ENCODE assay signal across 10 cellular contexts in the genomic region with DNA sequence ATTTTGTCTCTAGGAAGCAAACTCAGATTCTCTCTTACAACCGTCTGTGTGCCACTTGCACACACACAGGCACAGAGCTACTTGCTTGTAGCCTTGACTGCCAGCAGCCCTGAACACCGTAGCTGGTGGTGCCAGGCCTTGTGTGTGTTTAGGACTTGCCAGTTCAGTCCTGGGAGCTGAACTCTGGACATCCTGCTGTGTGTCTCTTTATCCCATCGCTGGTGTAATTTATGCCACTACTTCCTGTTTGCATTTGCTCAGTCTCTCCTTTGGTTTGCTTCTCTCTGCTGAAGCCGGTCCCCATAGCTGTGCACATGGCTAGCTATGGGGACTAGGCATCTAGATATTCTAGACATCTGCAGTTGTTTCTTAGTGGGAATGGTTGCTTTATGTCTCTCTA. TPM values are rescaled to one million over a fixed set of nuclear protein-coding genes. Genes with fewer than 3 reads are reported as not detected.
DNase-seq lines count a peak whose midpoint lies in the region; ATAC-seq and TF ChIP-seq lines count a peak whose summit lies in the region.
"Had no signal": no experiment of that assay in that cellular context is flagged by ENCODE, and none has a peak within 500 bp of the region (broad histone marks: within the 10 kb centered on the region; RNA-seq: fewer than 3 reads in every experiment).

No MANE protein-coding gene starts in this region.

- no peak for TF ChIP-seq POLR2A in adrenal gland (IDR thresholded peaks at IDR 0.05)
- no peak for TF ChIP-seq POLR2A in gastroesophageal sphincter (IDR thresholded peaks at IDR 0.05)

- peaks cover 26 to 74% (median 52%) of the 10 kb centered on the region in 4 donors for H3K4me1 Mint-ChIP-seq in naive thymus-derived CD8-positive, alpha-beta T cell

- H3K4me3 ChIP-seq in adrenal gland, result no peak overlapping the region
- no peak overlapping the region for H3K4me3 ChIP-seq in gastroesophageal sphincter

- no peak for TF ChIP-seq EP300 in gastroesophageal sphincter (IDR thresholded peaks at IDR 0.05)

- no peaks in the 10 kb centered on the region for H3K9me3 ChIP-seq in adrenal gland (replicated peaks in 1 of 3)
- no peaks in the 10 kb centered on the region for H3K9me3 ChIP-seq in gastroesophageal sphincter

- ATAC-seq in naive thymus-derived CD8-positive, alpha-beta T cell, result peak; percentile 47 to 53
- no peak for ATAC-seq in gastroesophageal sphincter
- ATAC-seq: left ventricle myocardium superior had no signal

- H3K36me3 ChIP-seq in adrenal gland (replicated peaks in 1 of 2) (peaks cover 0 to 6% of the 10 kb centered on the region in 2 donors), gastroesophageal sphincter (peaks cover 0 to 26% of the 10 kb centered on the region in 2 donors)

- H3K27ac Mint-ChIP-seq in naive thymus-derived CD8-positive, alpha-beta T cell, result peak overlapping the region; percentile 30 to 96 (median 86)

- no peaks in the 10 kb centered on the region for H3K27me3 ChIP-seq in adrenal gland
- H3K27me3 ChIP-seq in gastroesophageal sphincter, result no peaks in the 10 kb centered on the region

- POLR2A ChIA-PET in naive thymus-derived CD8-positive, alpha-beta T cell (lab: Charles Lee), result interaction anchor here (1.0 to 2.5 kb wide), 3 partner anchors 24 to 29 kb away, joined by 3 to 14 read pairs (median 3); partner anchors contain the start of gene MARK2

- H3K9me3 Mint-ChIP-seq in naive thymus-derived CD8-positive, alpha-beta T cell, result no peaks in the 10 kb centered on the region

- no peaks in the 10 kb centered on the region for H3K27me3 Mint-ChIP-seq in naive thymus-derived CD8-positive, alpha-beta T cell

- intact Hi-C loops in adrenal gland (cut with DNase I), result no loop called here

- peak overlapping the region in 1 of 5 donors; percentile 27 for H3K27ac ChIP-seq in adrenal gland
- no peak overlapping the region for H3K27ac ChIP-seq in gastroesophageal sphincter

- peaks cover 12 to 45% of the 10 kb centered on the region in 2 donors for H3K4me1 ChIP-seq in adrenal gland (replicated peaks in 1 of 2)
- H3K4me1 ChIP-seq in gastroesophageal sphincter, result peaks cover 0 to 52% (median 12%) of the 10 kb centered on the region in 3 donors

- H3K36me3 Mint-ChIP-seq in naive thymus-derived CD8-positive, alpha-beta T cell, result peaks cover 0 to 29% (median 0%) of the 10 kb centered on the region in 3 donors

- DNase-seq in COR-L47 (lab: John Stamatoyannopoulos, UW) (peak; percentile 74), NCI-H146 (lab: John Stamatoyannopoulos, UW) (peak; percentile 75), adrenal gland (peak in 5 of 7 donors; percentile 44 to 64 (median 60)), NCI-H1930 (lab: John Stamatoyannopoulos, UW) (no peak), nucleus accumbens (lab: John Stamatoyannopoulos, UW) (no peak), NCI-H2227 (lab: John Stamatoyannopoulos, UW; ENCODE audit: unreplicated experiment) (no peak)
- DNase-seq in naive thymus-derived CD8-positive, alpha-beta T cell, result peak in 2 of 10 donors; percentile 10 to 26
- DNase-seq: left ventricle myocardium superior; stimulated activated CD4-positive, alpha-beta T cell treated with anti-CD3 and anti-CD28 coated beads, Interleukin-4, amount 100 ng/mL, for 4 hours had no signal

- peak overlapping the region in 9 of 10 donors; percentile 1 to 67 (median 28) for H3K4me3 Mint-ChIP-seq in naive thymus-derived CD8-positive, alpha-beta T cell

- WGBS in adrenal gland, 4 donors, result 5 to 18% (median 16%) methylated on average over 4 of the region's 4 CpGs
- WGBS in gastroesophageal sphincter (ENCODE audit: low coverage in 1 of 2), 2 donors, result 50 to 60% methylated on average over 3 of the region's 4 CpGs

- TF ChIP-seq CTCF in adrenal gland (IDR thresholded peaks at IDR 0.05) (no peak), gastroesophageal sphincter (IDR thresholded peaks at IDR 0.05) (no peak)

RNA-seq across cellular contexts. Expression of gene MARK2, which starts 24.0 kb away (rescaled TPM):
- total RNA-seq in adrenal gland, result 10 to 100 TPM; 27.0 to 39.7 (median 36.2) TPM
- polyA plus RNA-seq in adrenal gland, result 10 to 100 TPM in 2 of 3 donors, 1 to 10 TPM in 1; 7.3 to 24.4 (median 15.2) TPM
- total RNA-seq in naive thymus-derived CD8-positive, alpha-beta T cell, result 10 to 100 TPM; 64.8 to 74.5 TPM
- polyA plus RNA-seq in naive thymus-derived CD8-positive, alpha-beta T cell, result 10 to 100 TPM; 37.0 to 57.0 (median 40.3) TPM
- 10 to 100 TPM; 17.4 to 42.5 (median 23.8) TPM for total RNA-seq in gastroesophageal sphincter

RNA-seq across cellular contexts. Expression of gene SPINDOC, which starts 49.7 kb away (rescaled TPM):
- 10 to 100 TPM in 7 of 8 donors, 1 to 10 TPM in 1; 9.3 to 13.9 (median 10.9) TPM for total RNA-seq in adrenal gland
- polyA plus RNA-seq in adrenal gland, result 10 to 100 TPM in 1 of 3 donors, 1 to 10 TPM in 2; 4.5 to 19.2 (median 9.8) TPM
- total RNA-seq in naive thymus-derived CD8-positive, alpha-beta T cell, result 10 to 100 TPM; 11.0 to 13.0 TPM
- under 1 TPM; 0.47 to 0.66 (median 0.49) TPM for polyA plus RNA-seq in naive thymus-derived CD8-positive, alpha-beta T cell
- total RNA-seq in gastroesophageal sphincter, result 10 to 100 TPM; 14.3 to 18.6 (median 15.5) TPM

RNA-seq across cellular contexts. Expression of gene RCOR2, which starts 54.0 kb away (rescaled TPM):
- 1 to 10 TPM in 5 of 8 donors, under 1 TPM in 1, not detected in 2; 0.52 to 1.8 (median 1.2) TPM for total RNA-seq in adrenal gland
- 1 to 10 TPM in 1 of 3 donors, under 1 TPM in 2; 0.33 to 4.5 (median 0.64) TPM for polyA plus RNA-seq in adrenal gland
- total RNA-seq in naive thymus-derived CD8-positive, alpha-beta T cell, result not detected
- polyA plus RNA-seq in naive thymus-derived CD8-positive, alpha-beta T cell, result under 1 TPM in 1 of 3 donors, not detected in 2; 0.14 TPM
- total RNA-seq in gastroesophageal sphincter, result under 1 TPM in 3 of 4 donors, not detected in 1; 0.16 to 0.74 (median 0.58) TPM

Comparison
In these comparisons a context has a peak if more than half of its experiments do, and no peak if none do; other contexts are left out.
1. DNase-seq: peak in COR-L47 (single experiment), NCI-H146 (single experiment) and adrenal gland (5 of 7); none in NCI-H1930 (0 of 2), nucleus accumbens (0 of 56) and NCI-H2227 (single experiment).